13 cellular contexts compared by ENCODE assay signal in genomic region chr22:19664406-19664805, GRCh38. TPM values are rescaled to one million over a fixed set of nuclear protein-coding genes. Genes with fewer than 3 reads are reported as not detected.
"Had no signal": no experiment of that assay in that cellular context is flagged by ENCODE, and none has a peak within 500 bp of the region (broad histone marks: within the 10 kb centered on the region; RNA-seq: fewer than 3 reads in every experiment).

No MANE protein-coding gene starts in this region.

- H3K4me3 Mint-ChIP-seq: activated CD8-positive, alpha-beta T cell treated with anti-CD3 and anti-CD28 coated beads, Interleukin-2, amount 10 ng/mL, durations not matched to agents 7 days and 5 days; natural killer cell had no signal

- H3K9me3 Mint-ChIP-seq: natural killer cell had no signal

- H3K36me3 Mint-ChIP-seq: natural killer cell had no signal

- H3K9me3 ChIP-seq: prostate gland had no signal

- H3K27ac ChIP-seq: prostate gland, WERI-Rb-1 had no signal

- H3K4me1 Mint-ChIP-seq: natural killer cell had no signal

- H3K36me3 ChIP-seq: prostate gland, WERI-Rb-1 had no signal

- H3K4me1 ChIP-seq: prostate gland had no signal

- H3K27ac Mint-ChIP-seq: activated CD8-positive, alpha-beta T cell treated with anti-CD3 and anti-CD28 coated beads, Interleukin-2, amount 10 ng/mL, durations not matched to agents 7 days and 5 days; natural killer cell had no signal

- DNase-seq: activated CD4-positive, alpha-beta T cell treated with anti-CD3 and anti-CD28 coated beads for 48 hours; activated CD8-positive, alpha-beta memory T cell treated with anti-CD3 and anti-CD28 coated beads, Interleukin-2, amount 50 U/mL, for 48 hours; activated CD8-positive, alpha-beta T cell treated with anti-CD3 and anti-CD28 coated beads, Interleukin-2, amount 10 ng/mL, durations not matched to agents 7 days and 5 days; activated naive CD4-positive, alpha-beta T cell; caudate nucleus; effector memory CD4-positive, alpha-beta T cell; mammary epithelial cell; natural killer cell; stimulated activated CD4-positive, alpha-beta T cell treated with anti-CD3 and anti-CD28 coated beads, Interleukin-2, amount 100 ng/mL, for 48 hours; stimulated activated naive CD8-positive, alpha-beta T cell treated with anti-CD3 and anti-CD28 coated beads, Interleukin-15, Interleukin-2, amounts not matched to agents 100 U/mL and 50 U/mL, for 24 hours had no signal

- ATAC-seq: activated CD8-positive, alpha-beta T cell treated with anti-CD3 and anti-CD28 coated beads, Interleukin-2, amount 10 ng/mL, durations not matched to agents 7 days and 5 days; natural killer cell; stimulated activated naive CD8-positive, alpha-beta T cell treated with anti-CD3 and anti-CD28 coated beads, Interleukin-15, Interleukin-2, amounts not matched to agents 100 U/mL and 50 U/mL, for 24 hours had no signal

- H3K4me3 ChIP-seq: prostate gland had no signal

RNA-seq across cellular contexts. Expression of gene GP1BB, which starts 58.9 kb away (rescaled TPM):
- total RNA-seq: activated CD8-positive, alpha-beta T cell treated with anti-CD3 and anti-CD28 coated beads, Interleukin-2, amount 10 ng/mL, durations not matched to agents 7 days and 5 days; left cardiac atrium had no signal
